In the genomic region with DNA sequence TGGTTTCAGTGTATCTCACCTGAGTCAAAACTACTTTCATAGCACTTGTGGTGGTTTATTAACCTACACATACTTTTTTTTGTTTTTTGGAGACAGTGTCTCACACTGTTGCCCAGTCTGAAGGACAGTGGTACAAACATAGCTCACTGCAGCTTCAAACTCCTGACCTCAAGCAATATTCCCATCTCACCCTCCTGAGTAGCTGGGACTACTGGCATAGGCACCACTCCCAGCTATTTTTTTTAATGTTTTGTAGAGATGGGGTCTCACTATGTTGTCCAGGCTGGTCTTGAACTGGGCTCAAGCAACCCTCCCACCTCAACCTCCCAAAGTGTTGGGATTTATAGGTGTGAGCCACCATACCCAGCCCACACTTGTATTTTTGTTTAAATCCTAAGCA, we compare ENCODE assay signal across 16 cellular contexts. TPM values are rescaled to one million over a fixed set of nuclear protein-coding genes. Genes with fewer than 3 reads are reported as not detected.
DNase-seq lines count a peak whose midpoint lies in the region; ATAC-seq and TF ChIP-seq lines count a peak whose summit lies in the region.
"Had no signal": no experiment of that assay in that cellular context is flagged by ENCODE, and none has a peak within 500 bp of the region (broad histone marks: within the 10 kb centered on the region; RNA-seq: fewer than 3 reads in every experiment).

No MANE protein-coding gene starts in this region.

- TF ChIP-seq CTCF in CD8-positive, alpha-beta T cell (IDR thresholded peaks at IDR 0.05): no peak

- no peak overlapping the region for H3K27ac ChIP-seq in CD8-positive, alpha-beta T cell (ENCODE audit: low read depth, low read length)
- H3K27ac ChIP-seq in naive thymus-derived CD4-positive, alpha-beta T cell (ENCODE audit: low read depth, low read length): no peak overlapping the region
- H3K27ac ChIP-seq: A549, C4-2B had no signal

- H3K9me3 Mint-ChIP-seq in activated T-cell treated with anti-CD3 and anti-CD28 coated beads, Interleukin-2, amount 50 U/mL, for 72 hours: no peaks in the 10 kb centered on the region
- no peaks in the 10 kb centered on the region for H3K9me3 Mint-ChIP-seq in CD8-positive, alpha-beta T cell
- no peaks in the 10 kb centered on the region for H3K9me3 Mint-ChIP-seq in naive thymus-derived CD4-positive, alpha-beta T cell
- H3K9me3 Mint-ChIP-seq: CD8-positive, alpha-beta memory T cell; H9 had no signal

- intact Hi-C loops in CD8-positive, alpha-beta T cell (cut with DNase I, micrococcal nuclease): no loop called here
- intact Hi-C loops in naive thymus-derived CD4-positive, alpha-beta T cell (cut with micrococcal nuclease): no loop called here

- H3K4me3 ChIP-seq in CD8-positive, alpha-beta T cell (ENCODE audit: low read depth, low read length): no peak overlapping the region
- no peak overlapping the region for H3K4me3 ChIP-seq in naive thymus-derived CD4-positive, alpha-beta T cell (ENCODE audit: low read length)
- H3K4me3 ChIP-seq: A549 had no signal

- no peak for ATAC-seq in activated T-cell treated with anti-CD3 and anti-CD28 coated beads, Interleukin-2, amount 50 U/mL, for 72 hours (replicated peaks in 1 of 2)
- ATAC-seq in CD8-positive, alpha-beta T cell: no peak
- no peak for ATAC-seq in T-helper 17 cell
- no peak for ATAC-seq in naive thymus-derived CD4-positive, alpha-beta T cell
- ATAC-seq: A549 had no signal

- H3K27me3 ChIP-seq in CD8-positive, alpha-beta T cell (ENCODE audit: insufficient read depth, low read length): no peaks in the 10 kb centered on the region
- no peaks in the 10 kb centered on the region for H3K27me3 ChIP-seq in naive thymus-derived CD4-positive, alpha-beta T cell (ENCODE audit: control insufficient read depth in 2 of 2, insufficient read depth in 2 of 2, low read length in 2 of 2)
- H3K27me3 ChIP-seq: BE2C had no signal

- no peak overlapping the region for H3K4me3 Mint-ChIP-seq in activated T-cell treated with anti-CD3 and anti-CD28 coated beads, Interleukin-2, amount 50 U/mL, for 72 hours
- H3K4me3 Mint-ChIP-seq in CD8-positive, alpha-beta T cell: no peak overlapping the region
- no peak overlapping the region for H3K4me3 Mint-ChIP-seq in T-helper 17 cell
- no peak overlapping the region for H3K4me3 Mint-ChIP-seq in naive thymus-derived CD4-positive, alpha-beta T cell
- H3K4me3 Mint-ChIP-seq: CD8-positive, alpha-beta memory T cell; H9 had no signal

- H3K4me1 Mint-ChIP-seq in activated T-cell treated with anti-CD3 and anti-CD28 coated beads, Interleukin-2, amount 50 U/mL, for 72 hours (ENCODE audit: low read depth): peaks cover 8% of the 10 kb centered on the region
- peaks cover 10% of the 10 kb centered on the region for H3K4me1 Mint-ChIP-seq in CD8-positive, alpha-beta T cell (ENCODE audit: low read depth)
- peaks cover 7% of the 10 kb centered on the region for H3K4me1 Mint-ChIP-seq in T-helper 17 cell
- peaks cover 0 to 20% (median 11%) of the 10 kb centered on the region in 7 donors for H3K4me1 Mint-ChIP-seq in naive thymus-derived CD4-positive, alpha-beta T cell

- H3K27me3 Mint-ChIP-seq in activated T-cell treated with anti-CD3 and anti-CD28 coated beads, Interleukin-2, amount 50 U/mL, for 72 hours (ENCODE audit: low read depth): no peaks in the 10 kb centered on the region
- no peaks in the 10 kb centered on the region for H3K27me3 Mint-ChIP-seq in CD8-positive, alpha-beta T cell (ENCODE audit: low read depth)
- no peaks in the 10 kb centered on the region for H3K27me3 Mint-ChIP-seq in T-helper 17 cell
- H3K27me3 Mint-ChIP-seq in naive thymus-derived CD4-positive, alpha-beta T cell: no peaks in the 10 kb centered on the region

- CTCF ChIA-PET in CD8-positive, alpha-beta T cell (lab: Charles Lee): interaction anchor here (0.6 to 8.3 kb wide), 3 partner anchors 10 to 78 kb away, joined by 3 to 174 read pairs (median 3); partner anchors contain the start of gene DDX27
- CTCF ChIA-PET in naive thymus-derived CD4-positive, alpha-beta T cell (lab: Charles Lee): interaction anchor here (0.9 to 1.2 kb wide), 3 partner anchors 13 to 81 kb away, joined by 3 to 4 read pairs (median 3); partner anchors contain the start of gene DDX27

- H3K36me3 Mint-ChIP-seq in activated T-cell treated with anti-CD3 and anti-CD28 coated beads, Interleukin-2, amount 50 U/mL, for 72 hours (ENCODE audit: insufficient read depth in 2 of 2): peaks cover 4 to 12% of the 10 kb centered on the region in 2 donors
- peaks cover 50% of the 10 kb centered on the region for H3K36me3 Mint-ChIP-seq in CD8-positive, alpha-beta T cell
- peaks cover 5% of the 10 kb centered on the region for H3K36me3 Mint-ChIP-seq in T-helper 17 cell (ENCODE audit: low read depth)
- peaks cover 0 to 26% (median 9%) of the 10 kb centered on the region in 5 donors for H3K36me3 Mint-ChIP-seq in naive thymus-derived CD4-positive, alpha-beta T cell

- H3K36me3 ChIP-seq in CD8-positive, alpha-beta T cell (ENCODE audit: insufficient read depth, low read length): peaks cover 18% of the 10 kb centered on the region
- peaks cover 0 to 32% (median 0%) of the 10 kb centered on the region in 3 experiments for H3K36me3 ChIP-seq in naive thymus-derived CD4-positive, alpha-beta T cell (ENCODE audit: control insufficient read depth in 2 of 3, insufficient read depth in 3 of 3, low read length in 3 of 3)

- peak overlapping the region; percentile 71 for H3K27ac Mint-ChIP-seq in activated T-cell treated with anti-CD3 and anti-CD28 coated beads, Interleukin-2, amount 50 U/mL, for 72 hours
- H3K27ac Mint-ChIP-seq in CD8-positive, alpha-beta T cell: peak overlapping the region; percentile 12
- H3K27ac Mint-ChIP-seq in T-helper 17 cell: peak overlapping the region; percentile 62
- peak overlapping the region in 8 of 9 donors; percentile 42 to 94 (median 65) for H3K27ac Mint-ChIP-seq in naive thymus-derived CD4-positive, alpha-beta T cell
- H3K27ac Mint-ChIP-seq: H9 had no signal

- DNase-seq in activated T-cell treated with anti-CD3 and anti-CD28 coated beads, Interleukin-2, amount 50 U/mL, for 72 hours: no peak
- no peak for DNase-seq in activated T-cell treated with anti-CD3 and anti-CD28 coated beads, Interleukin-2, amount 50 U/mL, for 1 hour
- no peak for DNase-seq in CD8-positive, alpha-beta T cell
- DNase-seq in T-helper 17 cell (no peak), NOMO-1 treated with DMSO at 0.1 percent for 48 hours (lab: John Stamatoyannopoulos, UW; ENCODE audit: unreplicated experiment) (no peak), NCI-H226 (no peak)
- DNase-seq in naive thymus-derived CD4-positive, alpha-beta T cell: no peak
- DNase-seq: BE2C; Caco-2; CD8-positive, alpha-beta memory T cell; DND-41; GDM1; GOT3; H9 had no signal

- no peaks in the 10 kb centered on the region for H3K4me1 ChIP-seq in CD8-positive, alpha-beta T cell (ENCODE audit: insufficient read depth, low read length)
- H3K4me1 ChIP-seq in naive thymus-derived CD4-positive, alpha-beta T cell (ENCODE audit: control insufficient read depth in 2 of 2, insufficient read depth in 2 of 2, low read length in 2 of 2): no peaks in the 10 kb centered on the region
- H3K4me1 ChIP-seq: A549 had no signal

- POLR2A ChIA-PET in CD8-positive, alpha-beta T cell (lab: Charles Lee): interaction anchor here (1.5 kb wide), 1 partner anchor 80 kb away, joined by 3 read pairs; no protein-coding TSS in a partner anchor
- POLR2A ChIA-PET in naive thymus-derived CD4-positive, alpha-beta T cell (lab: Charles Lee): interaction anchor here (1.0 kb wide), 1 partner anchor 10 kb away, joined by 4 read pairs; no protein-coding TSS in a partner anchor

- H3K9me3 ChIP-seq in CD8-positive, alpha-beta T cell (ENCODE audit: low read length): no peaks in the 10 kb centered on the region
- no peaks in the 10 kb centered on the region for H3K9me3 ChIP-seq in T-helper 17 cell (ENCODE audit: control insufficient read depth, low read length, poor library complexity, severe bottlenecking)
- H3K9me3 ChIP-seq in naive thymus-derived CD4-positive, alpha-beta T cell (ENCODE audit: control insufficient read depth in 2 of 3, low read length in 3 of 3): no peaks in the 10 kb centered on the region
- H3K9me3 ChIP-seq: A549, BE2C, Caco-2 had no signal

RNA-seq across cellular contexts. Expression of gene STAU1, which starts 49.7 kb away (rescaled TPM):
- 10 to 100 TPM; 80.5 to 83.3 TPM for total RNA-seq in activated T-cell treated with anti-CD3 and anti-CD28 coated beads, Interleukin-2, amount 50 U/mL, for 72 hours
- 10 to 100 TPM; 74.6 to 76.3 TPM for total RNA-seq in CD8-positive, alpha-beta T cell
- 10 to 100 TPM; 45.6 to 62.5 TPM for total RNA-seq in T-helper 17 cell
- total RNA-seq in naive thymus-derived CD4-positive, alpha-beta T cell: 10 to 100 TPM; 42.8 to 56.3 (median 48.7) TPM
- 10 to 100 TPM; 35.8 to 42.8 TPM for polyA plus RNA-seq in naive thymus-derived CD4-positive, alpha-beta T cell

Comparison
In these comparisons a context has a peak if more than half of its experiments do, and no peak if none do; other contexts are left out.
1. H3K27ac Mint-ChIP-seq: peak in every context shown above with its lines; median percentile 71 in activated T-cell treated with anti-CD3 and anti-CD28 coated beads, Interleukin-2, amount 50 U/mL, for 72 hours; 65 in naive thymus-derived CD4-positive, alpha-beta T cell; 62 in T-helper 17 cell; 12 in CD8-positive, alpha-beta T cell.